8 cellular contexts compared by ENCODE assay signal in the genomic region with DNA sequence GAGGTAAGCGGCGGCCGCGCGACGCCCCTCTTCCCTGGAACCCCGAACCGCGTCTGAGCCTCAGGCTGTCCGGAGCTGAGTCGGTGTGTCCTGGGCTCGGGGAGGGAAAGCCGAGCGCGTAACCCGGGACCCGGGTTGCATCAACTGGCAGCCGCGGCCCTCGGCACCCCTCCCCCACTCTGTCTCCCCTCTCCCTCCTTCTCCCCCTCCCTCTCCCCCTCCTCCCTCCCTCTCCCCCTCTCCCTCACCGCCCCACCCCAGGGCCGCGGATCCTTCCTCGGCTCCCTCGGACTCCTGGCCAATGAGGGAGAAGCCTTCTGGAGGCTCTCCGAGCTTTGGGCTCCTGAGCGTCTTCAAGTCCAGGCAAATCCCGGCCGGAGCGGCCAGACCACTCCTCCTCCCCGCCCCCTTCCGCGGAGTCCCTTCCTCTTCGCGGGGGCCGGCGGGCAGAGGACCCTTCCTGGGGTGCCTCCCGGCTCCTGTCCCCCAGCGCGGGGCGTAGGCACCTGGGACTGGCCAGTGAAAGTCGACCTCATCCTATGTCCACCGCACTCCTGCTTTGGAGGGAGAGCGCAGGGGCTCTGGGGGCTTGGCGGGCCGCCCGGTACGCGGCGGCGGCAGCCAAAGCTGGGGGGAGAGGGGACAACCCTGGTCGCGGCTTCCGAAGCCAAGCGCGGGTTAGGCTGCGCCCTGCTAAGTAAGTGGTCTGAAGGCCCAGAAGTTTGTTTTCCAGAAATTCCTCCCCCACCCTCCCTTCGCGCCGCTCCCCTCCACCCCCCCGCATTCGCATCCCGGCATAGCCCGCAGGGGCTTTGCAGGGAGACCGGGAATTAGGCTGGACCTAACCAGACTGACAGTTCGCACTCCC. TPM values are rescaled to one million over a fixed set of nuclear protein-coding genes. Genes with fewer than 3 reads are reported as not detected.
DNase-seq lines count a peak whose midpoint lies in the region; ATAC-seq and TF ChIP-seq lines count a peak whose summit lies in the region.

No MANE protein-coding gene starts in this region.

- no peak for TF ChIP-seq CTCF in sigmoid colon (IDR thresholded peaks at IDR 0.05)

- TF ChIP-seq POLR2A in sigmoid colon (IDR thresholded peaks at IDR 0.05), result no peak

- H3K36me3 ChIP-seq in sigmoid colon, result no peaks in the 10 kb centered on the region

- H3K4me1 ChIP-seq in sigmoid colon, result peaks cover 0 to 29% (median 18%) of the 10 kb centered on the region in 4 donors

- in situ Hi-C loops in T47D (cut with HindIII; ENCODE audit: low pct_unique_long_range_greater_than_20kb, low sequenced_read_pairs), result no loop called here

- WGBS in sigmoid colon, 2 donors, result 1 to 3% methylated on average over 66 of the region's 66 CpGs

- peak overlapping the region; percentile 77 to 87 (median 80) for H3K4me3 ChIP-seq in sigmoid colon

- peak overlapping the region; percentile 85 to 98 (median 95) for H3K27ac ChIP-seq in sigmoid colon

- peak in 1 of 4 donors; percentile 9 for TF ChIP-seq EP300 in sigmoid colon (IDR thresholded peaks at IDR 0.05)

- peak; percentile 71 for DNase-seq in DMS53 (lab: John Stamatoyannopoulos, UW)
- peak; percentile 81 for DNase-seq in SK-N-DZ (ENCODE audit: low spot score)
- DNase-seq in T47D (ENCODE audit: low read depth in 1 of 2, low spot score in 1 of 2), result peak; percentile 47 to 88
- DNase-seq in iPS-NIHi11 (ENCODE audit: low spot score), result peak; percentile 81
- DNase-seq in sigmoid colon, result peak; percentile 95

- no peaks in the 10 kb centered on the region for H3K27me3 ChIP-seq in sigmoid colon

- intact Hi-C loops in sigmoid colon (cut with DNase I), result no loop called here

- no peaks in the 10 kb centered on the region for H3K9me3 ChIP-seq in sigmoid colon

- ATAC-seq in HG03108 (IDR thresholded peaks at IDR 0.05; ENCODE audit: unreplicated experiment) (peak; percentile 3), HG02981 (IDR thresholded peaks at IDR 0.05; ENCODE audit: unreplicated experiment) (no peak), HG03139 (IDR thresholded peaks at IDR 0.05; ENCODE audit: unreplicated experiment) (no peak)

RNA-seq across cellular contexts. Expression of gene SESN2, which starts 0.9 kb away (rescaled TPM):
- polyA plus RNA-seq in SK-N-DZ (2014; cell fraction: cytosol; rRNA removed), result 4.8 and 5.8 TPM in 2 replicates
- polyA plus RNA-seq in SK-N-DZ (2014; cell fraction: nucleus; rRNA removed), result 4.2 and 4.5 TPM in 2 replicates
- total RNA-seq in sigmoid colon, result 1 to 10 TPM; 4.9 to 6.3 (median 5.9) TPM
- 10 to 100 TPM; 12.9 to 36.5 (median 16.8) TPM for polyA plus RNA-seq in sigmoid colon

RNA-seq across cellular contexts. Expression of gene ATP5IF1, which starts 24.2 kb away (rescaled TPM):
- polyA plus RNA-seq in SK-N-DZ (2014; cell fraction: cytosol; rRNA removed), result 131 and 188 TPM in 2 replicates
- polyA plus RNA-seq in SK-N-DZ (2014; cell fraction: nucleus; rRNA removed), result 126 and 143 TPM in 2 replicates
- 100 to 1,000 TPM; 167 to 260 (median 205) TPM for total RNA-seq in sigmoid colon
- polyA plus RNA-seq in sigmoid colon, result 1,000 to 10,000 TPM in 1 of 3 donors, 100 to 1,000 TPM in 2; 663 to 1,120 (median 759) TPM

RNA-seq across cellular contexts. Expression of gene DNAJC8, which starts 27.3 kb away (rescaled TPM):
- 97.1 and 122 TPM in 2 replicates for polyA plus RNA-seq in SK-N-DZ (2014; cell fraction: cytosol; rRNA removed)
- polyA plus RNA-seq in SK-N-DZ (2014; cell fraction: nucleus; rRNA removed), result 91.4 and 99.0 TPM in 2 replicates
- 10 to 100 TPM; 87.8 to 94.3 (median 94.2) TPM for total RNA-seq in sigmoid colon
- polyA plus RNA-seq in sigmoid colon, result 10 to 100 TPM; 64.5 to 79.3 (median 73.2) TPM
